ENCODE assay signal across 2 cellular contexts in the genomic region with DNA sequence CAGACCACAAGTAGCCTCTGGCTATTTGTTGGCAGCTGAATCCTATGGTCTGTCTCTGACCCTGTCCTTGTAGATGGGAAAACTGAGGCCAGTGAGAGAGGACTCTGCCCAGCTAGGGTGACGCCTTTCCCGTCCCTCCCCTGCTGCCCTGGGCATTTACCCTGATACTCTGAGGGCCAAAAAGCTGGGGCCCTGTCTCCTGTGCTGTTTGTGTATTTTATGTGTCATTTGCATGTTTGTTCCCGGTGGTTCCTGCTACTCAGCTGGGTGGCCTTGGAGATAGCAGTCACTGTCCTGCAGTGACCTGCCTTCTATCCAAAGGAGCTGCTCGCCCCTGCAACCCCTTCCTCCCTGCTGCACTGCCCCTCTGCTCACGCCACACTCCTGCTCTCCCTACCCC.
TF ChIP-seq lines count a peak whose summit lies in the region.

No MANE protein-coding gene starts in this region.

TF ChIP-seq in IMR-90, 13 proteins besides CTCF, POLR2A, EP300 and RAD21:
- no peak for TF ChIP-seq BHLHE40 (IDR thresholded peaks at IDR 0.05; ENCODE audit: low read depth, low read length)
- TF ChIP-seq CHD1 (IDR thresholded peaks at IDR 0.05; ENCODE audit: low read depth, low read length): no peak
- TF ChIP-seq NFE2L2 (IDR thresholded peaks at IDR 0.05; ENCODE audit: low read depth, low read length): no peak
- no peak for TF ChIP-seq MAZ (IDR thresholded peaks at IDR 0.05; ENCODE audit: borderline replicate concordance, low read depth, low read length)
- no peak for TF ChIP-seq CEBPB (IDR thresholded peaks at IDR 0.05; ENCODE audit: low read depth, low read length)
- no peak for TF ChIP-seq MXI1 (IDR thresholded peaks at IDR 0.05; ENCODE audit: borderline replicate concordance, low read depth, low read length)
- no peak for TF ChIP-seq FOS (IDR thresholded peaks at IDR 0.05; ENCODE audit: low read depth, low read length)

TF ChIP-seq in HepG2, 621 proteins besides CTCF, POLR2A, EP300 and RAD21:
- TF ChIP-seq ZNF253 (CRISPR knock-in tag; IDR thresholded peaks at IDR 0.05; ENCODE audit: borderline replicate concordance) (no peak), RARA (CRISPR knock-in tag; IDR thresholded peaks at IDR 0.05) (0 out of 2 replicates have a peak, but pooled peaks have one; percentile 15)
